Comparison of ENCODE assay signal across 8 cellular contexts in the genomic region with DNA sequence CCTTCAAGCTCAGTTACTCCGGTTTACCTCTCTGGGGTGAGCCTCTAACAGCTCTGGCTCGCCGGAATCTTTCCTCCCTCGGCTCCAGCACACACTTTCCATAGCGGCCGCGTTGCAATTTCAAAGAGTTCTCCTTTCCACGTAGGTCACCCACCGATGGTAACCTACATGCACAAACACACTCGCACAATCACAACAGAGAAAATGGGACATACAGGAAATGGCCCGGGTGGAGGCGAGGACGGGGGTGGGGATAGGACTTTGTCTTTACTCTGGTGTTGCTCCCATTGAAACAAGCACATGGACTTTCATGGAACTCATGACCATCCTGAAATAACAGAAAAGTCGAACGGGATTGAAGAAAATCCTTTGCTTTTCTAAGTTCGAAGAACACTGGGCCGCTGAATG. TPM values are rescaled to one million over a fixed set of nuclear protein-coding genes. Genes with fewer than 3 reads are reported as not detected.
DNase-seq lines count a peak whose midpoint lies in the region; ATAC-seq and TF ChIP-seq lines count a peak whose summit lies in the region.

No MANE protein-coding gene starts in this region.

- H3K4me2 ChIP-seq in PC-3 (ENCODE audit: low read length) = peak overlapping the region; percentile 87

- H3K4me3 ChIP-seq in PC-3 (ENCODE audit: low read length) (peak overlapping the region; percentile 77), mesodermal cell (ENCODE audit: extremely low read depth, insufficient read depth, low read length, poor library complexity, severe bottlenecking) (peak overlapping the region; percentile 81), uterus (peak overlapping the region; percentile 50 to 84)

- H3K36me3 ChIP-seq in PC-3 (ENCODE audit: low read depth, low read length) = 0 out of 2 replicates have a peak, but pooled peaks cover 4% of the 10 kb centered on the region
- peaks cover 26% of the 10 kb centered on the region for H3K36me3 ChIP-seq in mesodermal cell (ENCODE audit: control insufficient read depth, insufficient read depth, low read length)
- H3K36me3 ChIP-seq in uterus = no peaks in the 10 kb centered on the region

- POLR2A ChIA-PET in PC-3 (lab: Charles Lee; ENCODE audit: unreplicated experiment) = interaction anchor here (0.6 to 0.9 kb wide), 2 partner anchors 53 to 338 kb away, joined by 3 to 5 read pairs; a partner anchor contains a TSS

- H3K4me1 ChIP-seq in PC-3 (ENCODE audit: insufficient read depth, low read length) (peaks cover 26% of the 10 kb centered on the region), mesodermal cell (ENCODE audit: control insufficient read depth, insufficient read depth, low read length, poor library complexity, severe bottlenecking) (peaks cover 15% of the 10 kb centered on the region), uterus (peaks cover 4 to 10% of the 10 kb centered on the region in 2 donors)

- H3K9ac ChIP-seq in PC-3 (ENCODE audit: low read length) = peak overlapping the region; percentile 92

- peak overlapping the region; percentile 70 for H3K27ac ChIP-seq in PC-3 (ENCODE audit: low read length)
- H3K27ac ChIP-seq in cingulate gyrus (ENCODE audit: low read depth, low read length) = peak overlapping the region; percentile 49
- H3K27ac ChIP-seq in mesodermal cell (ENCODE audit: low read depth, low read length, severe bottlenecking) = peak overlapping the region; percentile 80
- peak overlapping the region; percentile 98 to 100 for H3K27ac ChIP-seq in uterus

- H3K9me2 ChIP-seq in PC-3 (replicated peaks; ENCODE audit: low read length) = no peaks in the 10 kb centered on the region

- peaks cover 6% of the 10 kb centered on the region; the same call in 1 of the 2 replicates for H4K20me1 ChIP-seq in PC-3 (ENCODE audit: low read length)

- H3K9me3 ChIP-seq in PC-3 (ENCODE audit: low read length) (no peaks in the 10 kb centered on the region), mesodermal cell (ENCODE audit: control insufficient read depth, low read length) (no peaks in the 10 kb centered on the region), uterus (no peaks in the 10 kb centered on the region)

- H3F3A ChIP-seq in PC-3 (ENCODE audit: low read length, unreplicated experiment) = no peaks in the 10 kb centered on the region

- no peak for TF ChIP-seq POLR2A in uterus (IDR thresholded peaks at IDR 0.05)

- TF ChIP-seq CTCF in PC-3 (conservative IDR thresholded peaks at IDR 0.05; ENCODE audit: low read depth, low read length) (no peak), uterus (IDR thresholded peaks at IDR 0.05) (no peak)

- peak; percentile 4 for DNase-seq in activated T-cell treated with anti-CD3 and anti-CD28 coated beads for 48 hours (ENCODE audit: low read depth)
- DNase-seq in activated T-cell treated with anti-CD3 and anti-CD28 coated beads, Interleukin-2, amount 50 U/mL, for 1 hour = no peak
- peak; percentile 37 for DNase-seq in PC-3
- DNase-seq in uterus = no peak
- DNase-seq in putamen (ENCODE audit: low spot score) = no peak

- ATAC-seq in PC-3 = peak; percentile 5; the same call in 1 of the 2 replicates
- ATAC-seq in GM19324 (IDR thresholded peaks at IDR 0.05; ENCODE audit: low FRiP score, unreplicated experiment) = no peak

- H3K27me3 ChIP-seq in PC-3 (ENCODE audit: low read length) (no peaks in the 10 kb centered on the region), uterus (no peaks in the 10 kb centered on the region)

- WGBS in mesodermal cell (ENCODE audit: insufficient coverage in 2 of 2), 2 experiments = 1 to 2% methylated on average over 7 to 9 of the region's 17 CpGs

- intact Hi-C loops in PC-3 (cut with micrococcal nuclease) = loop anchor here (5.0 to 10.0 kb wide), 4 partner anchors 75 to 320 kb away; no protein-coding TSS in a partner anchor
- intact Hi-C loops in uterus (cut with DNase I; ENCODE audit: low total_unique reads) = loop anchor here (10.0 kb wide), 1 partner anchor 317 kb away; no protein-coding TSS in a partner anchor

- BruUV-seq in PC-3 (replicated peaks; lab: Mats Ljungman, UMichigan) = TSS peak; percentile 44

- H3K79me2 ChIP-seq in PC-3 (ENCODE audit: low read length) = peaks cover 58% of the 10 kb centered on the region

- CTCF ChIA-PET in PC-3 (lab: Charles Lee) = interaction anchor here (0.6 kb wide), 1 partner anchor 149 kb away, joined by 3 read pairs; no protein-coding TSS in a partner anchor

- H2AFZ ChIP-seq in PC-3 (ENCODE audit: low read length) = peak overlapping the region; percentile 54; the same call in 1 of the 2 replicates

RNA-seq across cellular contexts. Expression of a gene that starts 1.2 kb away (rescaled TPM):
- total RNA-seq in PC-3 (2014; rRNA removed) (19.4 and 21.7 TPM in 2 replicates), uterus (100 to 1,000 TPM in 1 of 4 donors, 10 to 100 TPM in 3; 14.7 to 127 (median 28.0) TPM)
- polyA plus RNA-seq in mesodermal cell (2013, experiment 1 of 2) = 40.1 TPM
- 47.4 TPM for polyA plus RNA-seq in mesodermal cell (2013, experiment 2 of 2)

Comparison
In these comparisons a context has a peak if more than half of its experiments do, and no peak if none do; other contexts are left out.
1. DNase-seq: peak in activated T-cell treated with anti-CD3 and anti-CD28 coated beads for 48 hours (single experiment) and PC-3 (single experiment); none in activated T-cell treated with anti-CD3 and anti-CD28 coated beads, Interleukin-2, amount 50 U/mL, for 1 hour (single experiment), uterus (0 of 2) and putamen (single experiment).
2. H3K27ac ChIP-seq: peak in every context shown above with its lines; median percentile 99 in uterus; 80 in mesodermal cell; 70 in PC-3; 49 in cingulate gyrus.
3. Peak in every context shown above with its lines, with median percentiles within 50 percentile points of each other: H3K4me3 ChIP-seq.